In the genomic region with DNA sequence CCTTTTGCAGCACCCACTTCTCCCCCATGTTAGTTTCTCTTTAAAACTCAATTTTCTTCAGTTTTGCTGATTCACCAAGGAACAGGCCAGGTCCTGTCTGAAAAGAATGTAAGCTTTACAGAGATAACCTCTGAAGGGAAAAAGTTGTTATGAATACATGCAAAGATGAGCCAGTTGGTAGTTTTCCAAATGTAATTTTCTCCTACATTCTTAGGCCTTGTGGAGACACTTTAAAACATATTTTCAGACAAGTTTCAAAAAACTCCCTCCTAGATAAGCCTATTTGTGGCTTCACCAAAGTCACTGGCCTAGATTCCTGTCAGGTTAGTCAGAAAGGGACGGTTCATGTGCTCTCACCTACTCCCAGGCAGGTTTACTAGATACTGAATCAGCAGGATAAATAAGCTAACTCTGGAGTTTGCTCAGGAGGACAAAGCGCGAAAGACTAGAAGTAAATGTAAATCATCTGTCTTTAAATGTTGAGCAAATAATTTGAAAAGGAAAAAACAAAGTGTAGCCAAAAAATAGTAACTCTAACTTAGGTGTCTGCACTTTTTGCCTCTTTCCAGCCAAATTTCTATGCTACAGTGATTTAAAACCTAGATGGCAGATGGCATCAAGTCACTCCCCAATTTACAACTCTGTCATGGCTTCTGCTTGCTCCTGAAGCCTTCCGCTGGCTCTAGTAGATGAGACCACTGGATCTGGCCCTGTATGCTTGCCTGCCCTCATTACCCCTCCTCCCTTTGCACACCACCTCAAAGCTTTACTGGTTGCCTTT, we compare ENCODE assay signal across 11 cellular contexts. TPM values are rescaled to one million over a fixed set of nuclear protein-coding genes. Genes with fewer than 3 reads are reported as not detected.
DNase-seq lines count a peak whose midpoint lies in the region; ATAC-seq and TF ChIP-seq lines count a peak whose summit lies in the region.
"Had no signal": no experiment of that assay in that cellular context is flagged by ENCODE, and none has a peak within 500 bp of the region (broad histone marks: within the 10 kb centered on the region; RNA-seq: fewer than 3 reads in every experiment).

No MANE protein-coding gene starts in this region.

- H3K4me1 ChIP-seq in SJSA1 (replicated peaks) (peaks cover 34% of the 10 kb centered on the region), skeletal muscle satellite cell (ENCODE audit: control insufficient read depth, insufficient read depth, low read length) (peaks cover 23% of the 10 kb centered on the region), ovary (ENCODE audit: insufficient read depth) (peaks cover 4% of the 10 kb centered on the region)
- H3K4me1 ChIP-seq: colonic mucosa had no signal

- H3K27me3 ChIP-seq in SJSA1 (replicated peaks) (no peaks in the 10 kb centered on the region), skeletal muscle satellite cell (ENCODE audit: control insufficient read depth, insufficient read depth, low read length) (no peaks in the 10 kb centered on the region), ovary (no peaks in the 10 kb centered on the region)
- H3K27me3 ChIP-seq: colonic mucosa had no signal

- no peaks in the 10 kb centered on the region for H3K9me3 ChIP-seq in SJSA1 (replicated peaks)
- no peaks in the 10 kb centered on the region for H3K9me3 ChIP-seq in skeletal muscle satellite cell (replicated peaks; ENCODE audit: low read length)
- H3K9me3 ChIP-seq in ovary: no peaks in the 10 kb centered on the region
- H3K9me3 ChIP-seq: colonic mucosa had no signal

- no peak overlapping the region for H3K4me3 ChIP-seq in SJSA1
- no peak overlapping the region for H3K4me3 ChIP-seq in fibroblast of mammary gland (ENCODE audit: control insufficient read depth, low read depth, low read length)
- no peak overlapping the region for H3K4me3 ChIP-seq in skeletal muscle satellite cell (ENCODE audit: low read length)
- no peak overlapping the region for H3K4me3 ChIP-seq in ovary
- H3K4me3 ChIP-seq: colonic mucosa had no signal

- no peak for ATAC-seq in GM21515 (IDR thresholded peaks at IDR 0.05; ENCODE audit: unreplicated experiment)
- ATAC-seq: natural killer cell treated with Interleukin-12 subunit alpha and Interleukin-12 subunit beta and Interleukin-15 and Interleukin-18, amount 100 ng/mL, for 72 hours had no signal

- peak; percentile 51 for DNase-seq in H4 (ENCODE audit: low spot score)
- DNase-seq in SJSA1 (ENCODE audit: low read depth in 1 of 2, low spot score in 2 of 2): peak; percentile 65 to 74
- DNase-seq in fibroblast of mammary gland (ENCODE audit: low read depth): peak; percentile 13
- no peak for DNase-seq in stimulated activated CD4-positive, alpha-beta T cell treated with anti-CD3 and anti-CD28 coated beads, Interleukin-15, amount 100 ng/mL, for 24 hours
- no peak for DNase-seq in ovary
- no peak for DNase-seq in HEK293T (ENCODE audit: extremely low spot score)
- DNase-seq: activated CD4-positive, alpha-beta T cell treated with anti-CD3 and anti-CD28 coated beads, Interleukin-2, amount 50 U/mL, for 4 hours; colonic mucosa had no signal

- peaks cover 1% of the 10 kb centered on the region; the same call in 1 of the 2 replicates for H3K36me3 ChIP-seq in SJSA1
- H3K36me3 ChIP-seq in skeletal muscle satellite cell (ENCODE audit: insufficient read depth, low read length): peaks cover 1% of the 10 kb centered on the region
- H3K36me3 ChIP-seq in ovary: no peaks in the 10 kb centered on the region
- H3K36me3 ChIP-seq: colonic mucosa had no signal

- no peak overlapping the region for H3K4me2 ChIP-seq in skeletal muscle satellite cell (ENCODE audit: low read length)

- TF ChIP-seq EP300 in ovary (IDR thresholded peaks at IDR 0.05): no peak

- H3K27ac ChIP-seq in SJSA1 (peak overlapping the region; percentile 59), ovary (peak overlapping the region in 1 of 2 donors; percentile 62)
- H3K27ac ChIP-seq: colonic mucosa had no signal

- POLR2A ChIA-PET in HEK293T (lab: Yijun Ruan, JAX): no interaction called here

- CTCF ChIA-PET in HEK293T (lab: Yijun Ruan, JAX): no interaction called here

- H3K9ac ChIP-seq in skeletal muscle satellite cell (ENCODE audit: low read depth, low read length): peak overlapping the region; percentile 21

- TF ChIP-seq CTCF in fibroblast of mammary gland (conservative IDR thresholded peaks at IDR 0.05; ENCODE audit: control insufficient read depth, insufficient read depth, low read depth, low read length) (no peak), ovary (IDR thresholded peaks at IDR 0.05) (no peak)

- no peak for TF ChIP-seq POLR2A in ovary (IDR thresholded peaks at IDR 0.05)

- intact Hi-C loops in ovary (cut with DNase I): loop anchor here in 1 of 4 donors (10.0 kb wide), 1 partner anchor 59 kb away; no protein-coding TSS in a partner anchor

- WGBS in ovary, 3 donors: 20 to 23% (median 20%) methylated on average over 4 of the region's 4 CpGs

TF ChIP-seq in HEK293T, 16 proteins besides CTCF, POLR2A, EP300 and RAD21:
- TF ChIP-seq LEF1 (IDR thresholded peaks at IDR 0.05; ENCODE audit: borderline replicate concordance) (no peak), ZNF384 (IDR thresholded peaks at IDR 0.05) (no peak), ARNT (IDR thresholded peaks at IDR 0.05) (no peak), FOXA1 (IDR thresholded peaks at IDR 0.05) (no peak), SUZ12 (IDR thresholded peaks at IDR 0.05) (no peak), TARDBP (IDR thresholded peaks at IDR 0.05) (no peak), BHLHE40 (IDR thresholded peaks at IDR 0.05; ENCODE audit: borderline replicate concordance) (no peak)

RNA-seq across cellular contexts. Expression of a gene that starts 4.9 kb away (rescaled TPM):
- total RNA-seq in H4 (2014; rRNA removed; shearing (Covaris generic)): 93.4 and 125 TPM in 2 replicates
- total RNA-seq in SJSA1 (2014; rRNA removed; shearing (Covaris generic)): 214 and 215 TPM in 2 replicates
- total RNA-seq in skeletal muscle satellite cell (2012; rRNA removed): 119 and 130 TPM in 2 replicates
- 10 to 100 TPM; 69.0 to 95.4 (median 80.8) TPM for total RNA-seq in ovary
- 100 to 1,000 TPM; 102 to 201 TPM for polyA plus RNA-seq in ovary

RNA-seq across cellular contexts. Expression of a gene that starts 5.2 kb away (rescaled TPM):
- total RNA-seq in H4 (2014; rRNA removed; shearing (Covaris generic)): 47.0 and 51.1 TPM in 2 replicates
- total RNA-seq in SJSA1 (2014; rRNA removed; shearing (Covaris generic)): 55.9 and 81.8 TPM in 2 replicates
- total RNA-seq in skeletal muscle satellite cell (2012; rRNA removed): 40.0 and 53.5 TPM in 2 replicates
- total RNA-seq in ovary: 10 to 100 TPM; 22.9 to 39.5 (median 33.8) TPM
- 10 to 100 TPM; 19.9 to 38.3 TPM for polyA plus RNA-seq in ovary

Comparison
In these comparisons a context has a peak if more than half of its experiments do, and no peak if none do; other contexts are left out.
1. DNase-seq: peak in H4 (single experiment), SJSA1 (2 of 2) and fibroblast of mammary gland (single experiment); none in stimulated activated CD4-positive, alpha-beta T cell treated with anti-CD3 and anti-CD28 coated beads, Interleukin-15, amount 100 ng/mL, for 24 hours (single experiment), ovary (0 of 5) and HEK293T (single experiment).